ENCODE assay signal across 17 cellular contexts in the genomic region with DNA sequence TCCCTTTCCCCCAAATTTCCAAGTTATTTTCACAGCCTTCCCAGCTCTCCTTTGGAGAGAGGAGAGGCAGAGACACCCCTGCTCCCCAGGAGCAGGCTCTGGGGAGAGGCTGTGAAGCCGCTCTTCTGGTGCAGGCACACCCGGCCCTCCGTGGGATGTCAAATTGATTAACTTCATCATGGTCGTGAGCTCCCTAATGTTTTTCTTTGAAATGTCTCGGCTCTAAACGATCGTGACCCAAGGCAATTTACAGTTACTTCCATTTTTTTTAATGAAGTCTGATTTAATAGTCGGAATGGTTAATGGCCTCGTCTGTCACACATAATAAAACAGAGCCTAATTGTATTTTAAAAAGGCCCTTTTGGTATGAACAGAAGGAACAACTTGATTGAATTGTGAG.
"Had no signal": no experiment of that assay in that cellular context is flagged by ENCODE, and none has a peak within 500 bp of the region (broad histone marks: within the 10 kb centered on the region; RNA-seq: fewer than 3 reads in every experiment).

No MANE protein-coding gene starts in this region.

- H3K27ac Mint-ChIP-seq: IgD-negative memory B cell had no signal

- DNase-seq: MV-4-11, NCI-H1048, NCI-H1105 treated with DMSO at 0.1 percent for 48 hours, NCI-H1417 treated with DMSO at 0.1 percent for 48 hours, NCI-H146, NCI-H1694 treated with DMSO at 0.1 percent for 48 hours, NCI-H1930, NCI-H2081, NCI-H2107, NCI-H2227 treated with DMSO at 0.1 percent for 48 hours, NCI-H524, NCI-H526 treated with DMSO at 0.1 percent for 48 hours, NCI-H774, SHP77 treated with DMSO at 0.1 percent for 48 hours had no signal

- H3K4me1 Mint-ChIP-seq: IgD-negative memory B cell had no signal

- FAIRE-seq: HTR-8/SVneo, K562 had no signal

- H3K4me3 Mint-ChIP-seq: IgD-negative memory B cell had no signal
